9 cellular contexts compared by ENCODE assay signal in genomic region chr22:46108564-46109473, GRCh38. TPM values are rescaled to one million over a fixed set of nuclear protein-coding genes. Genes with fewer than 3 reads are reported as not detected.
A peak's percentile ranks its signal among the peaks of the same experiment; 100 is the strongest.
DNase-seq lines count a peak whose midpoint lies in the region; ATAC-seq and TF ChIP-seq lines count a peak whose summit lies in the region.
"Had no signal": no experiment of that assay in that cellular context is flagged by ENCODE, and none has a peak within 500 bp of the region (broad histone marks: within the 10 kb centered on the region; RNA-seq: fewer than 3 reads in every experiment).

No MANE protein-coding gene starts in this region.

- H2BK12ac ChIP-seq in H9 (ENCODE audit: insufficient read length, low read depth, low read length) = no peak overlapping the region

- no peak overlapping the region for H2BK120ac ChIP-seq in H9 (ENCODE audit: low read depth, low read length, poor library complexity, severe bottlenecking)

- H2BK5ac ChIP-seq in H9 (ENCODE audit: insufficient read length, low read length) = no peak overlapping the region

- H3K36me3 ChIP-seq in ascending aorta (peaks cover 26 to 43% of the 10 kb centered on the region in 2 donors), spleen (peaks cover 0 to 100% (median 51%) of the 10 kb centered on the region in 6 donors)

- no peak overlapping the region for H3K23ac ChIP-seq in H9 (ENCODE audit: insufficient read length, low read depth, low read length)

- H3K27me3 Mint-ChIP-seq in H9 (ENCODE audit: low read depth) = no peaks in the 10 kb centered on the region

- no peaks in the 10 kb centered on the region for H3K79me1 ChIP-seq in H9 (ENCODE audit: insufficient read depth, low read depth, low read length, poor library complexity, severe bottlenecking)

- no peaks in the 10 kb centered on the region; a peak in 1 of 7 replicates for H3K36me3 Mint-ChIP-seq in H9 (ENCODE audit: insufficient read depth in 1 of 3, low read depth in 3 of 3)

- peak; percentile 63 for DNase-seq in H9
- no peak for DNase-seq in ascending aorta (ENCODE audit: low spot score in 2 of 2)
- peak; percentile 81 for DNase-seq in left ventricle myocardium superior
- no peak for DNase-seq in spleen
- no peak for DNase-seq in mesenteric fat pad (ENCODE audit: low spot score)
- DNase-seq in omental fat pad (ENCODE audit: low spot score) = no peak

- no peak overlapping the region for H3K56ac ChIP-seq in H9 (ENCODE audit: insufficient read length, low read depth, low read length)

- intact Hi-C loops in ascending aorta (cut with DNase I) (loop anchor here (5.0 to 10.0 kb wide), 2 partner anchors 37 to 54 kb away; no protein-coding TSS in a partner anchor), left ventricle myocardium superior (cut with micrococcal nuclease) (no loop called here), spleen (cut with DNase I; ENCODE audit: low total_unique reads) (no loop called here)

- H3K4me1 ChIP-seq in H9 (ENCODE audit: insufficient read depth, low read length) (no peaks in the 10 kb centered on the region), ascending aorta (peaks cover 60 to 92% of the 10 kb centered on the region in 2 donors), spleen (peaks cover 49 to 99% (median 89%) of the 10 kb centered on the region in 6 donors)

- no peak for TF ChIP-seq POLR2A in spleen (IDR thresholded peaks at IDR 0.05)

- H3K18ac ChIP-seq in H9 (ENCODE audit: insufficient read length, low read depth, low read length) = no peak overlapping the region

- H2AFZ ChIP-seq in H9 (ENCODE audit: low read length) = no peak overlapping the region

- no peaks in the 10 kb centered on the region for H3K79me2 ChIP-seq in H9 (ENCODE audit: insufficient read depth, low read length)

- H3T11ph ChIP-seq in H9 (ENCODE audit: low read length) = no peak overlapping the region

- no peak overlapping the region for H2AK5ac ChIP-seq in H9 (ENCODE audit: insufficient read length, low read length)

- no peaks in the 10 kb centered on the region for H3K9me3 ChIP-seq in H9 (ENCODE audit: control insufficient read depth, low read depth, low read length)
- H3K9me3 ChIP-seq in ascending aorta = no peaks in the 10 kb centered on the region
- H3K9me3 ChIP-seq in spleen = no peaks in the 10 kb centered on the region

- H3K4me3 ChIP-seq in ascending aorta (no peak overlapping the region), spleen (no peak overlapping the region)

- H3K27me3 ChIP-seq in H9 (ENCODE audit: insufficient read depth, low read length) (no peaks in the 10 kb centered on the region), ascending aorta (no peaks in the 10 kb centered on the region), spleen (replicated peaks in 1 of 7) (no peaks in the 10 kb centered on the region)

- H3K27ac Mint-ChIP-seq in H9 = peak overlapping the region in 1 of 3 experiments; percentile 91; a peak in 1 of 7 replicates
- H3K27ac Mint-ChIP-seq: T-helper 1 cell treated with Interleukin-12 subunit alpha and Interleukin-12 subunit beta and Interleukin-4 antibody, amounts not matched to agents 30 μg/mL and 1 μg/mL, for 36 hours had no signal

- no peak overlapping the region for H4K91ac ChIP-seq in H9 (ENCODE audit: insufficient read length, low read depth, low read length)

- H3K9ac ChIP-seq in H9 (ENCODE audit: extremely low read depth, insufficient read length, low read length) = no peak overlapping the region

- TF ChIP-seq CTCF in H9 (conservative IDR thresholded peaks at IDR 0.05) = no peak
- TF ChIP-seq CTCF in ascending aorta (IDR thresholded peaks at IDR 0.05) = no peak
- peak in 1 of 11 experiments; percentile 8 for TF ChIP-seq CTCF in spleen (IDR thresholded peaks at IDR 0.05 in 8 of 11, conservative IDR thresholded peaks at IDR 0.05 in 3 of 11)
- TF ChIP-seq CTCF in omental fat pad (IDR thresholded peaks at IDR 0.05) = no peak

- H3K9me3 Mint-ChIP-seq in H9 = no peaks in the 10 kb centered on the region
- H3K9me3 Mint-ChIP-seq: T-helper 1 cell treated with Interleukin-12 subunit alpha and Interleukin-12 subunit beta and Interleukin-4 antibody, amounts not matched to agents 30 μg/mL and 1 μg/mL, for 36 hours had no signal

- no peak overlapping the region for H2BK20ac ChIP-seq in H9 (ENCODE audit: low read depth, low read length, poor library complexity, severe bottlenecking)

- no peak overlapping the region for H3K4me2 ChIP-seq in H9 (ENCODE audit: insufficient read depth, insufficient read length, low read length)

- no peaks in the 10 kb centered on the region for H4K20me1 ChIP-seq in H9 (ENCODE audit: control insufficient read depth, insufficient read depth, insufficient read length)

- peaks cover 5 to 17% of the 10 kb centered on the region in 2 experiments; a peak in 3 of 4 replicates for H3K4me1 Mint-ChIP-seq in H9

- peak; percentile 48 for ATAC-seq in left ventricle myocardium superior
- ATAC-seq in HG03139 (IDR thresholded peaks at IDR 0.05; ENCODE audit: unreplicated experiment) = no peak
- ATAC-seq in omental fat pad (ENCODE audit: low FRiP score) = no peak
- no peak for ATAC-seq in HG03432 (IDR thresholded peaks at IDR 0.05; ENCODE audit: unreplicated experiment)

- H3K23me2 ChIP-seq in H9 (ENCODE audit: insufficient read length, low read depth, low read length, poor library complexity, severe bottlenecking) = no peaks in the 10 kb centered on the region

- no CpG with 5 or more reads among the region's 20 CpGs for WGBS in H9 (ENCODE audit: extremely low coverage, insufficient read length, low lambda C conversion rate)
- WGBS in spleen, 5 donors = 55 to 70% (median 56%) methylated on average over 13 to 20 of the region's 20 CpGs

- no peak overlapping the region for H3K27ac ChIP-seq in H9 (ENCODE audit: insufficient read length, low read depth, low read length)
- peak overlapping the region; percentile 94 to 100 for H3K27ac ChIP-seq in ascending aorta
- H3K27ac ChIP-seq in spleen = peak overlapping the region; percentile 19 to 98 (median 81)

- H3K4me3 Mint-ChIP-seq in H9 = no peak overlapping the region
- H3K4me3 Mint-ChIP-seq: T-helper 1 cell treated with Interleukin-12 subunit alpha and Interleukin-12 subunit beta and Interleukin-4 antibody, amounts not matched to agents 30 μg/mL and 1 μg/mL, for 36 hours had no signal

- H4K5ac ChIP-seq in H9 (ENCODE audit: insufficient read length, low read depth, low read length) = no peak overlapping the region

- H2BK15ac ChIP-seq in H9 (ENCODE audit: low read depth, low read length) = no peak overlapping the region; the same call in 1 of the 2 replicates

- no peak overlapping the region for H4K8ac ChIP-seq in H9 (replicated peaks; ENCODE audit: insufficient read length, low read depth, low read length)

- H3K4ac ChIP-seq in H9 (ENCODE audit: low read depth, low read length) = no peak overlapping the region

- no peak overlapping the region for H3K14ac ChIP-seq in H9 (ENCODE audit: insufficient read depth, low read length)

RNA-seq across cellular contexts. Expression of gene PPARA, which starts 41.5 kb away (rescaled TPM):
- total RNA-seq in H9 (2021) = 7.3 and 7.4 TPM in 2 replicates
- total RNA-seq in ascending aorta = 20.1 TPM
- total RNA-seq in left ventricle myocardium superior = 78.9 TPM
- total RNA-seq in spleen = 10 to 100 TPM; 21.2 to 40.9 (median 24.8) TPM
- polyA plus RNA-seq in spleen = 1 to 10 TPM; 2.0 to 5.8 (median 2.4) TPM
- total RNA-seq in mesenteric fat pad = 37.6 TPM
- 10 to 100 TPM; 20.7 to 35.5 (median 30.4) TPM for total RNA-seq in omental fat pad

Comparison
In these comparisons a context has a peak if more than half of its experiments do, and no peak if none do; other contexts are left out.
1. DNase-seq: peak in H9 (single experiment) and left ventricle myocardium superior (single experiment); none in ascending aorta (0 of 2), spleen (single experiment), mesenteric fat pad (single experiment) and omental fat pad (single experiment).